8 cellular contexts compared by ENCODE assay signal in genomic region chr17:45162022-45162687, GRCh38. TPM values are rescaled to one million over a fixed set of nuclear protein-coding genes. Genes with fewer than 3 reads are reported as not detected.
DNase-seq lines count a peak whose midpoint lies in the region; ATAC-seq and TF ChIP-seq lines count a peak whose summit lies in the region.

No MANE protein-coding gene starts in this region.

- H3K9me3 Mint-ChIP-seq in activated CD8-positive, alpha-beta T cell treated with anti-CD3 and anti-CD28 coated beads for 36 hours, result no peaks in the 10 kb centered on the region

- H3K4me1 ChIP-seq in left ventricle myocardium inferior, result peaks cover 52% of the 10 kb centered on the region

- H3K36me3 ChIP-seq in H7 (replicated peaks; ENCODE audit: control insufficient read depth, insufficient read depth, low read length) (0 out of 2 replicates have a peak, but pooled peaks cover 2% of the 10 kb centered on the region), left ventricle myocardium inferior (no peaks in the 10 kb centered on the region)

- H3K4me1 Mint-ChIP-seq in activated CD8-positive, alpha-beta T cell treated with anti-CD3 and anti-CD28 coated beads for 36 hours (ENCODE audit: low read depth), result peaks cover 32% of the 10 kb centered on the region

- TF ChIP-seq CTCF in activated CD8-positive, alpha-beta T cell treated with anti-CD3 and anti-CD28 coated beads for 36 hours (IDR thresholded peaks at IDR 0.05), result no peak
- no peak for TF ChIP-seq CTCF in left ventricle myocardium inferior (IDR thresholded peaks at IDR 0.05; ENCODE audit: borderline replicate concordance)

- H3K27me3 ChIP-seq in H7 (ENCODE audit: control insufficient read depth, insufficient read depth, low read length) (no peaks in the 10 kb centered on the region), left ventricle myocardium inferior (ENCODE audit: low read depth) (no peaks in the 10 kb centered on the region)

- CTCF ChIA-PET in activated CD8-positive, alpha-beta T cell treated with anti-CD3 and anti-CD28 coated beads for 36 hours (lab: Charles Lee), result interaction anchor here (0.6 to 9.0 kb wide), 9 partner anchors 10 to 115 kb away, joined by 3 to 145 read pairs (median 5); partner anchors contain the start of genes ACBD4 and HEXIM1

- DNase-seq in H7 (no peak), left ventricle myocardium inferior (no peak), skeletal muscle cell (ENCODE audit: low read depth) (no peak), DMS 273 (lab: John Stamatoyannopoulos, UW; ENCODE audit: unreplicated experiment) (no peak), mesenteric fat pad (ENCODE audit: low spot score) (no peak)
- DNase-seq in activated CD8-positive, alpha-beta T cell treated with anti-CD3 and anti-CD28 coated beads for 36 hours, result no peak

- H3K9me3 ChIP-seq in left ventricle myocardium inferior (replicated peaks), result no peaks in the 10 kb centered on the region

- POLR2A ChIA-PET in activated CD8-positive, alpha-beta T cell treated with anti-CD3 and anti-CD28 coated beads for 36 hours (lab: Charles Lee), result interaction anchor here (1.1 to 6.2 kb wide), 4 partner anchors 10 to 62 kb away, joined by 3 to 200 read pairs (median 24); partner anchors contain the start of gene HEXIM1

- peak overlapping the region; percentile 95 for H3K4me3 Mint-ChIP-seq in activated CD8-positive, alpha-beta T cell treated with anti-CD3 and anti-CD28 coated beads for 36 hours

- intact Hi-C loops in activated CD8-positive, alpha-beta T cell treated with anti-CD3 and anti-CD28 coated beads for 36 hours (cut with micrococcal nuclease), result no loop called here
- intact Hi-C loops in left ventricle myocardium inferior (cut with micrococcal nuclease), result no loop called here

- H3K27me3 Mint-ChIP-seq in activated CD8-positive, alpha-beta T cell treated with anti-CD3 and anti-CD28 coated beads for 36 hours, result no peaks in the 10 kb centered on the region

- peak overlapping the region; percentile 99 for H3K27ac Mint-ChIP-seq in activated CD8-positive, alpha-beta T cell treated with anti-CD3 and anti-CD28 coated beads for 36 hours

- no peak for ATAC-seq in activated CD8-positive, alpha-beta T cell treated with anti-CD3 and anti-CD28 coated beads for 36 hours
- ATAC-seq in HG03520 (IDR thresholded peaks at IDR 0.05; ENCODE audit: unreplicated experiment), result no peak
- ATAC-seq in HG03354 (IDR thresholded peaks at IDR 0.05; ENCODE audit: poor library complexity, severe bottlenecking, unreplicated experiment), result no peak

- peak overlapping the region; percentile 100 for H3K27ac ChIP-seq in left ventricle myocardium inferior (replicated peaks)

- H3K4me3 ChIP-seq in H7 (ENCODE audit: insufficient read depth, low read depth, low read length) (peak overlapping the region; percentile 34), left ventricle myocardium inferior (peak overlapping the region; percentile 89), skeletal muscle cell (ENCODE audit: low read depth, low read length) (peak overlapping the region; percentile 42)

- peaks cover 24% of the 10 kb centered on the region for H3K36me3 Mint-ChIP-seq in activated CD8-positive, alpha-beta T cell treated with anti-CD3 and anti-CD28 coated beads for 36 hours (ENCODE audit: low read depth)

RNA-seq across cellular contexts. Expression of gene HEXIM2, which starts 0.5 kb away (rescaled TPM):
- total RNA-seq in H7 (2014; rRNA removed; shearing (Covaris generic)), result 11.5 and 11.9 TPM in 2 replicates
- total RNA-seq in activated CD8-positive, alpha-beta T cell treated with anti-CD3 and anti-CD28 coated beads for 36 hours, result 1 to 10 TPM; 4.1 to 4.2 TPM
- total RNA-seq in left ventricle myocardium inferior (7.0 TPM), mesenteric fat pad (5.1 TPM)

RNA-seq across cellular contexts. Expression of gene HEXIM1, which starts 13.9 kb away (rescaled TPM):
- total RNA-seq in H7 (2014; rRNA removed; shearing (Covaris generic)), result 4.1 and 4.6 TPM in 2 replicates
- 10 to 100 TPM; 22.6 to 23.5 TPM for total RNA-seq in activated CD8-positive, alpha-beta T cell treated with anti-CD3 and anti-CD28 coated beads for 36 hours
- total RNA-seq in left ventricle myocardium inferior (28.8 TPM), mesenteric fat pad (42.1 TPM)

RNA-seq across cellular contexts. Expression of gene ACBD4, which starts 26.7 kb away (rescaled TPM):
- total RNA-seq in H7 (2014; rRNA removed; shearing (Covaris generic)), result 1.5 and 6.0 TPM in 2 replicates
- total RNA-seq in activated CD8-positive, alpha-beta T cell treated with anti-CD3 and anti-CD28 coated beads for 36 hours, result 10 to 100 TPM; 12.4 to 12.6 TPM
- 6.4 TPM for total RNA-seq in left ventricle myocardium inferior
- total RNA-seq in mesenteric fat pad, result 10.9 TPM

RNA-seq across cellular contexts. Expression of gene PLCD3, which starts 29.8 kb away (rescaled TPM):
- 24.1 and 28.6 TPM in 2 replicates for total RNA-seq in H7 (2014; rRNA removed; shearing (Covaris generic))
- 1 to 10 TPM; 3.9 to 6.6 TPM for total RNA-seq in activated CD8-positive, alpha-beta T cell treated with anti-CD3 and anti-CD28 coated beads for 36 hours
- total RNA-seq in left ventricle myocardium inferior (146 TPM), mesenteric fat pad (64.2 TPM)

RNA-seq across cellular contexts. Expression of gene FMNL1, which starts 59.5 kb away (rescaled TPM):
- 1.7 and 2.4 TPM in 2 replicates for total RNA-seq in H7 (2014; rRNA removed; shearing (Covaris generic))
- total RNA-seq in activated CD8-positive, alpha-beta T cell treated with anti-CD3 and anti-CD28 coated beads for 36 hours, result 100 to 1,000 TPM; 285 to 298 TPM
- total RNA-seq in left ventricle myocardium inferior (8.7 TPM), mesenteric fat pad (51.2 TPM)

Comparison
In these comparisons a context has a peak if more than half of its experiments do, and no peak if none do; other contexts are left out.
1. H3K4me3 ChIP-seq: peak in every context shown above with its lines; median percentile 89 in left ventricle myocardium inferior; 42 in skeletal muscle cell; 34 in H7.